1 cellular context compared by ENCODE assay signal in the genomic region with DNA sequence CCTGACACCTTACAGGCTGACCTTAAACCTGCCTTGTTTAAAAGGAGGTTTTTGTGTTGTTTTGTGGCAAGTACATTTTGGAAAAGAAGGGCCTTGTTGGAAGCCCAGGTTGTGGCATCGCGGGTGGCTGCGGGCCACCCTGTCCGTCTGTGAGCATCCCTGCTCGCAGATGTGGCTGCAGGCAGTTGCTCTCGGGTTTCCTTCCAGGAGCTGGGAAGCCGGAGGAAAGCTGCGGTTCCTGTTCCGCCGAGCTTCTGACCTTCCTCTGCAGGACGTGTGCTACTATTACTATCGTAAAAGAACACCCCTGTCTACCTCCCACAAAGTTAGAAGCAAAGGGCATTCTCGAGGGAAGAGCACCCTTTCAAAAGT.
TF ChIP-seq lines count a peak whose summit lies in the region.

No MANE protein-coding gene starts in this region.

TF ChIP-seq in GM23338, 12 proteins besides CTCF, POLR2A, EP300 and RAD21 (continued from another document):
- TF ChIP-seq, protein P1, sequence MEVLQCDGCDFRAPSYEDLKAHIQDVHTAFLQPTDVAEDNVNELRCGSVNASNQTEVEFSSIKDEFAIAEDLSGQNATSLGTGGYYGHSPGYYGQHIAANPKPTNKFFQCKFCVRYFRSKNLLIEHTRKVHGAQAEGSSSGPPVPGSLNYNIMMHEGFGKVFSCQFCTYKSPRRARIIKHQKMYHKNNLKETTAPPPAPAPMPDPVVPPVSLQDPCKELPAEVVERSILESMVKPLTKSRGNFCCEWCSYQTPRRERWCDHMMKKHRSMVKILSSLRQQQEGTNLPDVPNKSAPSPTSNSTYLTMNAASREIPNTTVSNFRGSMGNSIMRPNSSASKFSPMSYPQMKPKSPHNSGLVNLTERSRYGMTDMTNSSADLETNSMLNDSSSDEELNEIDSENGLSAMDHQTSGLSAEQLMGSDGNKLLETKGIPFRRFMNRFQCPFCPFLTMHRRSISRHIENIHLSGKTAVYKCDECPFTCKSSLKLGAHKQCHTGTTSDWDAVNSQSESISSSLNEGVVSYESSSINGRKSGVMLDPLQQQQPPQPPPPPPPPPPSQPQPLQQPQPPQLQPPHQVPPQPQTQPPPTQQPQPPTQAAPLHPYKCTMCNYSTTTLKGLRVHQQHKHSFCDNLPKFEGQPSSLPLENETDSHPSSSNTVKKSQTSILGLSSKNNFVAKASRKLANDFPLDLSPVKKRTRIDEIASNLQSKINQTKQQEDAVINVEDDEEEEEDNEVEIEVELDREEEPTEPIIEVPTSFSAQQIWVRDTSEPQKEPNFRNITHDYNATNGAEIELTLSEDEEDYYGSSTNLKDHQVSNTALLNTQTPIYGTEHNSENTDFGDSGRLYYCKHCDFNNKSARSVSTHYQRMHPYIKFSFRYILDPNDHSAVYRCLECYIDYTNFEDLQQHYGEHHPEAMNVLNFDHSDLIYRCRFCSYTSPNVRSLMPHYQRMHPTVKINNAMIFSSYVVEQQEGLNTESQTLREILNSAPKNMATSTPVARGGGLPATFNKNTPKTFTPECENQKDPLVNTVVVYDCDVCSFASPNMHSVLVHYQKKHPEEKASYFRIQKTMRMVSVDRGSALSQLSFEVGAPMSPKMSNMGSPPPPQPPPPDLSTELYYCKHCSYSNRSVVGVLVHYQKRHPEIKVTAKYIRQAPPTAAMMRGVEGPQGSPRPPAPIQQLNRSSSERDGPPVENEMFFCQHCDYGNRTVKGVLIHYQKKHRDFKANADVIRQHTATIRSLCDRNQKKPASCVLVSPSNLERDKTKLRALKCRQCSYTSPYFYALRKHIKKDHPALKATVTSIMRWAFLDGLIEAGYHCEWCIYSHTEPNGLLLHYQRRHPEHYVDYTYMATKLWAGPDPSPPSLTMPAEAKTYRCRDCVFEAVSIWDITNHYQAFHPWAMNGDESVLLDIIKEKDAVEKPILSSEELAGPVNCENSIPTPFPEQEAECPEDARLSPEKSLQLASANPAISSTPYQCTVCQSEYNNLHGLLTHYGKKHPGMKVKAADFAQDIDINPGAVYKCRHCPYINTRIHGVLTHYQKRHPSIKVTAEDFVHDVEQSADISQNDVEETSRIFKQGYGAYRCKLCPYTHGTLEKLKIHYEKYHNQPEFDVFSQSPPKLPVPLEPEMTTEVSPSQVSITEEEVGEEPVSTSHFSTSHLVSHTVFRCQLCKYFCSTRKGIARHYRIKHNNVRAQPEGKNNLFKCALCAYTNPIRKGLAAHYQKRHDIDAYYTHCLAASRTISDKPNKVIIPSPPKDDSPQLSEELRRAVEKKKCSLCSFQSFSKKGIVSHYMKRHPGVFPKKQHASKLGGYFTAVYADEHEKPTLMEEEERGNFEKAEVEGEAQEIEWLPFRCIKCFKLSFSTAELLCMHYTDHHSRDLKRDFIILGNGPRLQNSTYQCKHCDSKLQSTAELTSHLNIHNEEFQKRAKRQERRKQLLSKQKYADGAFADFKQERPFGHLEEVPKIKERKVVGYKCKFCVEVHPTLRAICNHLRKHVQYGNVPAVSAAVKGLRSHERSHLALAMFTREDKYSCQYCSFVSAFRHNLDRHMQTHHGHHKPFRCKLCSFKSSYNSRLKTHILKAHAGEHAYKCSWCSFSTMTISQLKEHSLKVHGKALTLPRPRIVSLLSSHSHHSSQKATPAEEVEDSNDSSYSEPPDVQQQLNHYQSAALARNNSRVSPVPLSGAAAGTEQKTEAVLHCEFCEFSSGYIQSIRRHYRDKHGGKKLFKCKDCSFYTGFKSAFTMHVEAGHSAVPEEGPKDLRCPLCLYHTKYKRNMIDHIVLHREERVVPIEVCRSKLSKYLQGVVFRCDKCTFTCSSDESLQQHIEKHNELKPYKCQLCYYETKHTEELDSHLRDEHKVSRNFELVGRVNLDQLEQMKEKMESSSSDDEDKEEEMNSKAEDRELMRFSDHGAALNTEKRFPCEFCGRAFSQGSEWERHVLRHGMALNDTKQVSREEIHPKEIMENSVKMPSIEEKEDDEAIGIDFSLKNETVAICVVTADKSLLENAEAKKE (CRISPR knock-in tag; IDR thresholded peaks at IDR 0.05): no peak
- TF ChIP-seq JUNB (IDR thresholded peaks at IDR 0.05; ENCODE audit: unreplicated experiment) (no peak), NANOG (IDR thresholded peaks at IDR 0.05; ENCODE audit: borderline replicate concordance) (no peak), STAT1 (IDR thresholded peaks at IDR 0.05; ENCODE audit: unreplicated experiment) (no peak)
- TF ChIP-seq, protein P2, sequence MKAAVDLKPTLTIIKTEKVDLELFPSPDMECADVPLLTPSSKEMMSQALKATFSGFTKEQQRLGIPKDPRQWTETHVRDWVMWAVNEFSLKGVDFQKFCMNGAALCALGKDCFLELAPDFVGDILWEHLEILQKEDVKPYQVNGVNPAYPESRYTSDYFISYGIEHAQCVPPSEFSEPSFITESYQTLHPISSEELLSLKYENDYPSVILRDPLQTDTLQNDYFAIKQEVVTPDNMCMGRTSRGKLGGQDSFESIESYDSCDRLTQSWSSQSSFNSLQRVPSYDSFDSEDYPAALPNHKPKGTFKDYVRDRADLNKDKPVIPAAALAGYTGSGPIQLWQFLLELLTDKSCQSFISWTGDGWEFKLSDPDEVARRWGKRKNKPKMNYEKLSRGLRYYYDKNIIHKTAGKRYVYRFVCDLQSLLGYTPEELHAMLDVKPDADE (IDR thresholded peaks at IDR 0.05): no peak
